ENCODE assay signal across 1 cellular context in the genomic region with DNA sequence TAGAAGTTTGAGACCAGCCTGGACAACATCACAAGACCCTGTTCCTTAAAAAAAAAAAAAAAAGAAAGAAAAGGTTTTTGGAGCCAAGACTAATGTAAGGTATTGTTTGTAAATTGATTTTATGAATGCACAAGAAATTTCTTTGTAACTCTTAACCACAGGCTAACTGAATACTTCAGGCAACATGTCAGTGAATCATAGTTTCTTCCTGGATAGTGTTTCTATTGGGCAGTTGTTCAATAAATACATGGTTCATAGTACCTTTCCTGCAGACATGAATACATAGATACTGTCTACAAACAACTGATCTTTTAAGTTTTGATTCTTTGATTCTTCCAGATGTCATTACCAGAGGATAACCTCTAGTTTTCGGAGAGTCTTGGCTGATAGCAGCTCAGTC.
A peak's percentile ranks its signal among the peaks of the same experiment; 100 is the strongest.
TF ChIP-seq lines count a peak whose summit lies in the region.

No MANE protein-coding gene starts in this region.

TF ChIP-seq in SK-N-SH, 30 proteins besides CTCF, POLR2A, EP300 and RAD21:
- TF ChIP-seq GATA2 (CRISPR knock-in tag; IDR thresholded peaks at IDR 0.05), result no peak
- no peak for TF ChIP-seq FOXJ3 (CRISPR knock-in tag; IDR thresholded peaks at IDR 0.05)
- TF ChIP-seq FOSL2 (IDR thresholded peaks at IDR 0.05; ENCODE audit: borderline replicate concordance, low read depth), result peak; percentile 41; the same call in 1 of the 2 replicates
- peak; percentile 43; the same call in 1 of the 2 replicates for TF ChIP-seq NFIC (IDR thresholded peaks at IDR 0.05; ENCODE audit: borderline replicate concordance)
- TF ChIP-seq TCF12 (IDR thresholded peaks at IDR 0.05), result peak; percentile 17; the same call in 1 of the 2 replicates
- TF ChIP-seq, protein P1, sequence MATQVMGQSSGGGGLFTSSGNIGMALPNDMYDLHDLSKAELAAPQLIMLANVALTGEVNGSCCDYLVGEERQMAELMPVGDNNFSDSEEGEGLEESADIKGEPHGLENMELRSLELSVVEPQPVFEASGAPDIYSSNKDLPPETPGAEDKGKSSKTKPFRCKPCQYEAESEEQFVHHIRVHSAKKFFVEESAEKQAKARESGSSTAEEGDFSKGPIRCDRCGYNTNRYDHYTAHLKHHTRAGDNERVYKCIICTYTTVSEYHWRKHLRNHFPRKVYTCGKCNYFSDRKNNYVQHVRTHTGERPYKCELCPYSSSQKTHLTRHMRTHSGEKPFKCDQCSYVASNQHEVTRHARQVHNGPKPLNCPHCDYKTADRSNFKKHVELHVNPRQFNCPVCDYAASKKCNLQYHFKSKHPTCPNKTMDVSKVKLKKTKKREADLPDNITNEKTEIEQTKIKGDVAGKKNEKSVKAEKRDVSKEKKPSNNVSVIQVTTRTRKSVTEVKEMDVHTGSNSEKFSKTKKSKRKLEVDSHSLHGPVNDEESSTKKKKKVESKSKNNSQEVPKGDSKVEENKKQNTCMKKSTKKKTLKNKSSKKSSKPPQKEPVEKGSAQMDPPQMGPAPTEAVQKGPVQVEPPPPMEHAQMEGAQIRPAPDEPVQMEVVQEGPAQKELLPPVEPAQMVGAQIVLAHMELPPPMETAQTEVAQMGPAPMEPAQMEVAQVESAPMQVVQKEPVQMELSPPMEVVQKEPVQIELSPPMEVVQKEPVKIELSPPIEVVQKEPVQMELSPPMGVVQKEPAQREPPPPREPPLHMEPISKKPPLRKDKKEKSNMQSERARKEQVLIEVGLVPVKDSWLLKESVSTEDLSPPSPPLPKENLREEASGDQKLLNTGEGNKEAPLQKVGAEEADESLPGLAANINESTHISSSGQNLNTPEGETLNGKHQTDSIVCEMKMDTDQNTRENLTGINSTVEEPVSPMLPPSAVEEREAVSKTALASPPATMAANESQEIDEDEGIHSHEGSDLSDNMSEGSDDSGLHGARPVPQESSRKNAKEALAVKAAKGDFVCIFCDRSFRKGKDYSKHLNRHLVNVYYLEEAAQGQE (IDR thresholded peaks at IDR 0.05; ENCODE audit: low read depth, low read length), result no peak
- no peak for TF ChIP-seq MXI1 (IDR thresholded peaks at IDR 0.05; ENCODE audit: low read depth, low read length)
- TF ChIP-seq, protein P2, sequence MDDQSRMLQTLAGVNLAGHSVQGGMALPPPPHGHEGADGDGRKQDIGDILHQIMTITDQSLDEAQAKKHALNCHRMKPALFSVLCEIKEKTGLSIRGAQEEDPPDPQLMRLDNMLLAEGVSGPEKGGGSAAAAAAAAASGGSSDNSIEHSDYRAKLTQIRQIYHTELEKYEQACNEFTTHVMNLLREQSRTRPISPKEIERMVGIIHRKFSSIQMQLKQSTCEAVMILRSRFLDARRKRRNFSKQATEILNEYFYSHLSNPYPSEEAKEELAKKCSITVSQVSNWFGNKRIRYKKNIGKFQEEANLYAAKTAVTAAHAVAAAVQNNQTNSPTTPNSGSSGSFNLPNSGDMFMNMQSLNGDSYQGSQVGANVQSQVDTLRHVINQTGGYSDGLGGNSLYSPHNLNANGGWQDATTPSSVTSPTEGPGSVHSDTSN (IDR thresholded peaks at IDR 0.05), result peak; percentile 15; the same call in 1 of the 2 replicates
- peak; percentile 44; the same call in 1 of the 2 replicates for TF ChIP-seq JUND (IDR thresholded peaks at IDR 0.05)
- no peak for TF ChIP-seq SIN3A (IDR thresholded peaks at IDR 0.05; ENCODE audit: borderline replicate concordance, low read depth, low read length)
TF ChIP-seq in SK-N-SH: peak in this region for 5.
